ENCODE assay signal across 14 cellular contexts in genomic region chr6:140897804-140898573, GRCh38.
DNase-seq lines count a peak whose midpoint lies in the region; ATAC-seq and TF ChIP-seq lines count a peak whose summit lies in the region.
"Had no signal": no experiment of that assay in that cellular context is flagged by ENCODE, and none has a peak within 500 bp of the region (broad histone marks: within the 10 kb centered on the region; RNA-seq: fewer than 3 reads in every experiment).

No MANE protein-coding gene starts in this region.

- intact Hi-C loops in left lung (cut with DNase I), result no loop called here

- no peak for TF ChIP-seq CTCF in left lung (IDR thresholded peaks at IDR 0.05)

- peak; percentile 89 for DNase-seq in Caki2 (ENCODE audit: low read depth)
- DNase-seq in Kasumi-1 (lab: John Stamatoyannopoulos, UW), result peak; percentile 69 to 72
- peak; percentile 85 for DNase-seq in SK-MEL-5 (ENCODE audit: low read depth, low spot score)
- DNase-seq in left lung, result peak; percentile 48 to 59
- DNase-seq in Ammon's horn (ENCODE audit: low spot score), result no peak
- no peak for DNase-seq in stimulated activated CD4-positive, alpha-beta T cell treated with anti-CD3 and anti-CD28 coated beads, Interleukin-2, amount 100 ng/mL, for 48 hours
- no peak for DNase-seq in NCI-H146 (lab: John Stamatoyannopoulos, UW)
- DNase-seq: activated CD4-positive, CD25-positive, alpha-beta regulatory T cell; activated naive CD4-positive, alpha-beta T cell treated with anti-CD3 and anti-CD28 coated beads for 36 hours; IMR-90; NCI-H748 treated with DMSO at 0.1 percent for 48 hours; ovary had no signal

- no peaks in the 10 kb centered on the region for H3K36me3 ChIP-seq in left lung
- H3K36me3 ChIP-seq: BLaER1, ovary had no signal

- H3K9me3 ChIP-seq in left lung, result peaks cover 0 to 13% of the 10 kb centered on the region in 2 donors
- H3K9me3 ChIP-seq: ovary had no signal

- no peaks in the 10 kb centered on the region for H3K4me1 ChIP-seq in left lung
- H3K4me1 ChIP-seq: BLaER1 had no signal

- H3K4me3 ChIP-seq in left lung, result peak overlapping the region in 1 of 2 donors; percentile 0
- H3K4me3 ChIP-seq: BLaER1, ovary had no signal

- H3K27ac ChIP-seq in left lung, result no peak overlapping the region
- H3K27ac ChIP-seq: BLaER1, ovary had no signal

- in situ Hi-C loops in Caki2 (cut with HindIII; ENCODE audit: low pct_unique_long_range_greater_than_20kb, low sequenced_read_pairs) (no loop called here), SK-MEL-5 (cut with HindIII; ENCODE audit: low pct_unique_long_range_greater_than_20kb, low sequenced_read_pairs) (no loop called here)

- H3K27me3 ChIP-seq in left lung, result no peaks in the 10 kb centered on the region
- H3K27me3 ChIP-seq: BLaER1, ovary had no signal

- ATAC-seq in left lung, result peak; percentile 83
- ATAC-seq in GM21529 (IDR thresholded peaks at IDR 0.05; ENCODE audit: unreplicated experiment), result no peak

Comparison
In these comparisons a context has a peak if more than half of its experiments do, and no peak if none do; other contexts are left out.
1. DNase-seq: peak in Caki2 (single experiment), Kasumi-1 (2 of 2), SK-MEL-5 (single experiment) and left lung (2 of 2); none in Ammon's horn (single experiment), stimulated activated CD4-positive, alpha-beta T cell treated with anti-CD3 and anti-CD28 coated beads, Interleukin-2, amount 100 ng/mL, for 48 hours (0 of 2) and NCI-H146 (single experiment).